ENCODE assay signal across 1 cellular context in the genomic region with DNA sequence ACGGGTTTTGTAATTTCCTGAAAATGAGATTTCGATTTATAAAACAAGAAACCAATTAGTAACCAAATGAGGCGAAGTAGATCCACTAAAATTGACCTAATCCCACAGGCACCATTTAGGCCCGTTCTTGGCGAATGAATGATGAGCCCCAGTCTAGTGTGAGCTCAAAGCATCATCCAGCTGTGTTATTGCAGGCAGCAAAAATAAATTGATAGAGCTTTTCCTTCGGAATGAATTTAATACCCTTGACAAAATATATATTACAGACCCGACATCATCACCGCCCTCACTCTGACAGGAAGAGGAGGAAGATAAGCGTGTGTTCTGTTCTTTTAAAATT.
TF ChIP-seq lines count a peak whose summit lies in the region.

No MANE protein-coding gene starts in this region.

TF ChIP-seq in H1, 55 proteins besides CTCF, POLR2A, EP300 and RAD21:
- TF ChIP-seq, protein P1, sequence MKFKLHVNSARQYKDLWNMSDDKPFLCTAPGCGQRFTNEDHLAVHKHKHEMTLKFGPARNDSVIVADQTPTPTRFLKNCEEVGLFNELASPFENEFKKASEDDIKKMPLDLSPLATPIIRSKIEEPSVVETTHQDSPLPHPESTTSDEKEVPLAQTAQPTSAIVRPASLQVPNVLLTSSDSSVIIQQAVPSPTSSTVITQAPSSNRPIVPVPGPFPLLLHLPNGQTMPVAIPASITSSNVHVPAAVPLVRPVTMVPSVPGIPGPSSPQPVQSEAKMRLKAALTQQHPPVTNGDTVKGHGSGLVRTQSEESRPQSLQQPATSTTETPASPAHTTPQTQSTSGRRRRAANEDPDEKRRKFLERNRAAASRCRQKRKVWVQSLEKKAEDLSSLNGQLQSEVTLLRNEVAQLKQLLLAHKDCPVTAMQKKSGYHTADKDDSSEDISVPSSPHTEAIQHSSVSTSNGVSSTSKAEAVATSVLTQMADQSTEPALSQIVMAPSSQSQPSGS (IDR thresholded peaks at IDR 0.05; ENCODE audit: low read length): no peak
- TF ChIP-seq RFX5 (IDR thresholded peaks at IDR 0.05; ENCODE audit: borderline replicate concordance, low read depth, low read length) (no peak), SAP30 (IDR thresholded peaks at IDR 0.05; ENCODE audit: insufficient read depth, insufficient replicate concordance, low read length) (no peak), CBX8 (IDR thresholded peaks at IDR 0.05; ENCODE audit: borderline replicate concordance, low read depth, low read length) (no peak), FOSL1 (IDR thresholded peaks at IDR 0.05; ENCODE audit: insufficient read depth, low read depth, low read length) (no peak), SP1 (IDR thresholded peaks at IDR 0.05; ENCODE audit: low read depth, low read length) (no peak), ASH2L (IDR thresholded peaks at IDR 0.05; ENCODE audit: low read length) (no peak), SP4 (IDR thresholded peaks at IDR 0.05; ENCODE audit: low read length) (no peak), SIRT6 (IDR thresholded peaks at IDR 0.05; ENCODE audit: low read length) (no peak), CREB1 (IDR thresholded peaks at IDR 0.05) (no peak), PHF8 (conservative IDR thresholded peaks at IDR 0.05; ENCODE audit: low read depth, low read length) (no peak)
TF ChIP-seq in H1: peak in this region for 0.
